In the genomic region with DNA sequence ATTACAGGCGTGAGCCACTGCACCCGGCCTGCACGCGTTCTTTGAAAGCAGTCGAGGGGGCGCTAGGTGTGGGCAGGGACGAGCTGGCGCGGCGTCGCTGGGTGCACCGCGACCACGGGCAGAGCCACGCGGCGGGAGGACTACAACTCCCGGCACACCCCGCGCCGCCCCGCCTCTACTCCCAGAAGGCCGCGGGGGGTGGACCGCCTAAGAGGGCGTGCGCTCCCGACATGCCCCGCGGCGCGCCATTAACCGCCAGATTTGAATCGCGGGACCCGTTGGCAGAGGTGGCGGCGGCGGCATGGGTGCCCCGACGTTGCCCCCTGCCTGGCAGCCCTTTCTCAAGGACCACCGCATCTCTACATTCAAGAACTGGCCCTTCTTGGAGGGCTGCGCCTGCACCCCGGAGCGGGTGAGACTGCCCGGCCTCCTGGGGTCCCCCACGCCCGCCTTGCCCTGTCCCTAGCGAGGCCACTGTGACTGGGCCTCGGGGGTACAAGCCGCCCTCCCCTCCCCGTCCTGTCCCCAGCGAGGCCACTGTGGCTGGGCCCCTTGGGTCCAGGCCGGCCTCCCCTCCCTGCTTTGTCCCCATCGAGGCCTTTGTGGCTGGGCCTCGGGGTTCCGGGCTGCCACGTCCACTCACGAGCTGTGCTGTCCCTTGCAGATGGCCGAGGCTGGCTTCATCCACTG, we compare ENCODE assay signal across 8 cellular contexts. TPM values are rescaled to one million over a fixed set of nuclear protein-coding genes. Genes with fewer than 3 reads are reported as not detected.
DNase-seq lines count a peak whose midpoint lies in the region; ATAC-seq and TF ChIP-seq lines count a peak whose summit lies in the region.

A gene (plus strand): TSS at position 238 of the 690 bp plus-strand sequence. CDS start 64 bp downstream, at position 302.

- POLR2A ChIA-PET in PC-9 (lab: Charles Lee; ENCODE audit: unreplicated experiment): interaction anchor here (0.6 kb wide), 1 partner anchor 62 kb away, joined by 4 read pairs; no protein-coding TSS in a partner anchor

- H3K79me2 ChIP-seq in KMS-11 (ENCODE audit: insufficient read depth, low read depth) (peaks cover 32% of the 10 kb centered on the region), PC-9 (ENCODE audit: low read depth) (peaks cover 29% of the 10 kb centered on the region)

- no peaks in the 10 kb centered on the region for H3K27me3 ChIP-seq in KMS-11 (ENCODE audit: insufficient read depth, low read depth)
- no peaks in the 10 kb centered on the region for H3K27me3 ChIP-seq in PC-9 (ENCODE audit: insufficient read depth, low read depth)
- no peaks in the 10 kb centered on the region for H3K27me3 ChIP-seq in muscle layer of duodenum (ENCODE audit: low read depth, low read length)

- BruUV-seq in PC-9 (replicated peaks; lab: Mats Ljungman, UMichigan): TSS peak; percentile 67

- H3K4me1 ChIP-seq in KMS-11 (ENCODE audit: low read depth, poor library complexity, severe bottlenecking) (peaks cover 22% of the 10 kb centered on the region), PC-9 (replicated peaks; ENCODE audit: insufficient read depth) (peaks cover 9% of the 10 kb centered on the region; the same call in 1 of the 2 replicates), muscle layer of duodenum (ENCODE audit: control insufficient read depth in 1 of 2, insufficient read depth in 2 of 2, low read length in 2 of 2) (peaks cover 0 to 6% of the 10 kb centered on the region in 2 donors)

- intact Hi-C loops in PC-9 (cut with micrococcal nuclease; ENCODE audit: unreplicated experiment): no loop called here

- H4K20me1 ChIP-seq in KMS-11 (ENCODE audit: insufficient read depth): no peaks in the 10 kb centered on the region
- no peaks in the 10 kb centered on the region for H4K20me1 ChIP-seq in PC-9 (ENCODE audit: insufficient read depth)

- H2AFZ ChIP-seq in KMS-11 (ENCODE audit: low read depth) (peak within 1 kb of the TSS; percentile 94), PC-9 (peak within 1 kb of the TSS; percentile 84)

- H3K36me3 ChIP-seq in KMS-11 (ENCODE audit: insufficient read depth) (peaks cover 15% of the 10 kb centered on the region; the same call in 1 of the 2 replicates), PC-9 (ENCODE audit: low read depth) (no peaks in the 10 kb centered on the region), muscle layer of duodenum (ENCODE audit: control insufficient read depth in 1 of 2, insufficient read depth in 2 of 2, low read length in 2 of 2) (no peaks in the 10 kb centered on the region)

- H3K9me3 ChIP-seq in PC-9 (ENCODE audit: insufficient read depth, low read depth) (no peaks in the 10 kb centered on the region), muscle layer of duodenum (ENCODE audit: control insufficient read depth in 1 of 2, low read length in 2 of 2) (no peaks in the 10 kb centered on the region)

- H3K4me3 ChIP-seq in KMS-11 (IDR thresholded peaks at IDR 0.05; ENCODE audit: insufficient read depth, low read depth, low read length) (no peak within 1 kb of the TSS), PC-9 (peak within 1 kb of the TSS; percentile 72), muscle layer of duodenum (ENCODE audit: low read depth in 1 of 2, low read length in 2 of 2) (peak within 1 kb of the TSS; percentile 46 to 64)

- H3K27ac ChIP-seq in KMS-11 (peak within 1 kb of the TSS; percentile 43; the same call in 1 of the 2 replicates), PC-9 (no peak within 1 kb of the TSS), muscle layer of duodenum (ENCODE audit: low read length) (no peak within 1 kb of the TSS)

- peak; percentile 89 for ATAC-seq in GM21515 (IDR thresholded peaks at IDR 0.05; ENCODE audit: unreplicated experiment)
- peak; percentile 96 for ATAC-seq in esophagus mucosa

- CTCF ChIA-PET in PC-9 (lab: Charles Lee): interaction anchor here (1.2 kb wide), 1 partner anchor 37 kb away, joined by 13 read pairs; no protein-coding TSS in a partner anchor

- TF ChIP-seq CTCF in KMS-11 (conservative IDR thresholded peaks at IDR 0.05; ENCODE audit: low read depth, low read length) (no peak), PC-9 (conservative IDR thresholded peaks at IDR 0.05) (no peak)

- H3K4me2 ChIP-seq in KMS-11 (peak within 1 kb of the TSS; percentile 94), PC-9 (peak within 1 kb of the TSS; percentile 72)

- H3K9ac ChIP-seq in KMS-11: peak within 1 kb of the TSS; percentile 67

- H3F3A ChIP-seq in PC-9 (ENCODE audit: insufficient read depth, low read depth): no peaks in the 10 kb centered on the region

- H3K9me2 ChIP-seq in PC-9 (ENCODE audit: insufficient read depth): no peaks in the 10 kb centered on the region

- DNase-seq in COLO829 (ENCODE audit: low spot score) (peak; percentile 90), PC-9 (peak; percentile 59 to 86), activated T-cell treated with anti-CD3 and anti-CD28 coated beads for 4 hours (peak; percentile 87)
- DNase-seq in stimulated activated CD8-positive, alpha-beta memory T cell treated with anti-CD3 and anti-CD28 coated beads, Interleukin-4, amount 100 ng/mL, for 48 hours: peak; percentile 96

RNA-seq across cellular contexts. Expression of the gene that starts here (rescaled TPM):
- total RNA-seq in PC-9 (2021) (72.4 and 91.0 TPM in 2 replicates), esophagus mucosa (28.5 TPM)
